In the genomic region with DNA sequence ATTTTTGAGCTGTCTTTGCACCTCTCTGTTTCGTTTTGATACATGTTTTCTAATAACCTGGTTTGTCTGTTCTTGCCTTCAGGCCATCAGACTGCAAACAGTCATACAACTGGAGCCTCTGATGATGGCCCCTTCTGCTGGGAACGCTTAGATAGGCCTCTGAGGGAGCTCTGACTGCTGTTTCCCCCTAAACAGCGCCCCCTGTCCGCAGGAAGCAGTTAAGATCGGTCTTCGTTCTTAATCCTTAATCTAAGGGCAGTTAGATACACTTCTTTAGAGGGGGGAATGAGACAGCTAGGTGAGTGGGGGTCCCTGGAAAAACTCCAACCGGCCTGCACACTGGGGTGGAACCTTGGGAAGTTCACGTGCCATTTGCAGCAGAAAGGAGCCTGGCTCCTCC, we compare ENCODE assay signal across 17 cellular contexts.
DNase-seq lines count a peak whose midpoint lies in the region; ATAC-seq and TF ChIP-seq lines count a peak whose summit lies in the region.
"Had no signal": no experiment of that assay in that cellular context is flagged by ENCODE, and none has a peak within 500 bp of the region (broad histone marks: within the 10 kb centered on the region; RNA-seq: fewer than 3 reads in every experiment).

No MANE protein-coding gene starts in this region.

- H3K4me3 ChIP-seq in H7 (ENCODE audit: insufficient read depth, low read depth, low read length) = no peak overlapping the region
- H3K4me3 ChIP-seq in RWPE2 (ENCODE audit: severe bottlenecking) = no peak overlapping the region
- H3K4me3 ChIP-seq: psoas muscle, upper lobe of left lung had no signal

- H3K36me3 ChIP-seq in H7 (replicated peaks; ENCODE audit: control insufficient read depth, insufficient read depth, low read length) = no peaks in the 10 kb centered on the region
- no peaks in the 10 kb centered on the region for H3K36me3 ChIP-seq in RWPE2 (ENCODE audit: low read depth)
- H3K36me3 ChIP-seq: upper lobe of left lung had no signal

- H3K27ac Mint-ChIP-seq in mesothelial cell of epicardium = no peak overlapping the region
- H3K27ac Mint-ChIP-seq: activated CD4-positive, alpha-beta T cell treated with anti-CD3 and anti-CD28 coated beads, Interleukin-2, amount 10 ng/mL, durations not matched to agents 24 days and 14 days; activated T-cell treated with anti-CD3 and anti-CD28 coated beads, Interleukin-2, amount 50 U/mL, for 72 hours; T-helper 17 cell had no signal

- no peaks in the 10 kb centered on the region for H3K36me3 Mint-ChIP-seq in mesothelial cell of epicardium

- H3K27me3 Mint-ChIP-seq in mesothelial cell of epicardium (ENCODE audit: low read depth) = no peaks in the 10 kb centered on the region
- H3K27me3 Mint-ChIP-seq: activated CD4-positive, alpha-beta T cell treated with anti-CD3 and anti-CD28 coated beads, Interleukin-2, amount 10 ng/mL, durations not matched to agents 24 days and 14 days; T-helper 17 cell had no signal

- H3K9me3 Mint-ChIP-seq in mesothelial cell of epicardium = peaks cover 9% of the 10 kb centered on the region

- H3K27me3 ChIP-seq in H7 (ENCODE audit: control insufficient read depth, insufficient read depth, low read length) (no peaks in the 10 kb centered on the region), RWPE2 (ENCODE audit: insufficient read depth, poor library complexity, severe bottlenecking) (no peaks in the 10 kb centered on the region)
- H3K27me3 ChIP-seq: upper lobe of left lung had no signal

- peak; percentile 73 for TF ChIP-seq CTCF in C4-2B (conservative IDR thresholded peaks at IDR 0.05)
- peak; percentile 42 for TF ChIP-seq CTCF in RWPE2 (IDR thresholded peaks at IDR 0.05; ENCODE audit: poor library complexity, severe bottlenecking)
- TF ChIP-seq CTCF in mesothelial cell of epicardium (IDR thresholded peaks at IDR 0.05; ENCODE audit: unreplicated experiment) = no peak

- no peaks in the 10 kb centered on the region for H3K9me3 ChIP-seq in RWPE2 (ENCODE audit: severe bottlenecking)
- H3K9me3 ChIP-seq: psoas muscle, upper lobe of left lung had no signal

- H3K4me1 ChIP-seq in RWPE2 (ENCODE audit: insufficient read depth, poor library complexity, severe bottlenecking) = no peaks in the 10 kb centered on the region
- H3K4me1 ChIP-seq: psoas muscle, upper lobe of left lung had no signal

- no peak overlapping the region for H3K27ac ChIP-seq in C4-2B
- H3K27ac ChIP-seq in RWPE2 (ENCODE audit: poor library complexity, severe bottlenecking) = no peak overlapping the region
- H3K27ac ChIP-seq: psoas muscle, upper lobe of left lung had no signal

- no peaks in the 10 kb centered on the region for H3K4me1 Mint-ChIP-seq in mesothelial cell of epicardium
- H3K4me1 Mint-ChIP-seq: activated CD4-positive, alpha-beta T cell treated with anti-CD3 and anti-CD28 coated beads, Interleukin-2, amount 10 ng/mL, durations not matched to agents 24 days and 14 days; T-helper 17 cell had no signal

- in situ Hi-C loops in G401 (cut with HindIII; ENCODE audit: low sequenced_read_pairs) = no loop called here

- DNase-seq in H7 (peak; percentile 5), RWPE2 (ENCODE audit: low spot score) (no peak), islet precursor cell (peak; percentile 70), mesothelial cell of epicardium (ENCODE audit: low spot score in 2 of 2, unreplicated experiment in 2 of 2) (no peak), COR-L47 (lab: John Stamatoyannopoulos, UW) (no peak), G401 (ENCODE audit: low spot score) (no peak)
- DNase-seq: activated CD4-positive, alpha-beta T cell treated with anti-CD3 and anti-CD28 coated beads, Interleukin-2, amount 10 ng/mL, durations not matched to agents 24 days and 14 days; activated T-cell treated with anti-CD3 and anti-CD28 coated beads, Interleukin-2, amount 50 U/mL, for 72 hours; dermis blood vessel endothelial cell; EL; HCEC 1CT; PC-3; psoas muscle; T-helper 17 cell; upper lobe of left lung had no signal

- no peak for ATAC-seq in RWPE2 (ENCODE audit: low read depth)
- ATAC-seq in esophagus mucosa = no peak
- ATAC-seq: activated T-cell treated with anti-CD3 and anti-CD28 coated beads, Interleukin-2, amount 50 U/mL, for 72 hours; PC-3; psoas muscle; T-helper 17 cell had no signal

- H3K4me3 Mint-ChIP-seq in mesothelial cell of epicardium = no peak overlapping the region
- H3K4me3 Mint-ChIP-seq: activated CD4-positive, alpha-beta T cell treated with anti-CD3 and anti-CD28 coated beads, Interleukin-2, amount 10 ng/mL, durations not matched to agents 24 days and 14 days; activated T-cell treated with anti-CD3 and anti-CD28 coated beads, Interleukin-2, amount 50 U/mL, for 72 hours; T-helper 17 cell had no signal

Comparison
In these comparisons a context has a peak if more than half of its experiments do, and no peak if none do; other contexts are left out.
1. DNase-seq: peak in H7 (single experiment) and islet precursor cell (single experiment); none in RWPE2 (single experiment), mesothelial cell of epicardium (0 of 2), COR-L47 (single experiment) and G401 (single experiment).